ENCODE assay signal across 1 cellular context in genomic region chr13:75549262-75550158, GRCh38.
A peak's percentile ranks its signal among the peaks of the same experiment; 100 is the strongest.
TF ChIP-seq lines count a peak whose summit lies in the region.

UCHL3 (plus strand) TSS chr13:75549791; CDS start chr13:75549821, 30 bp downstream.

TF ChIP-seq in HepG2, 621 proteins besides CTCF, POLR2A, EP300 and RAD21 (continued from another document and continues in another):
- TF ChIP-seq ZHX2 (IDR thresholded peaks at IDR 0.05; ENCODE audit: low read depth): no peak
- TF ChIP-seq ZHX2 (CRISPR knock-in tag; IDR thresholded peaks at IDR 0.05; ENCODE audit: borderline replicate concordance): no peak
- TF ChIP-seq SP4 (CRISPR knock-in tag; IDR thresholded peaks at IDR 0.05): no peak
- TF ChIP-seq KDM5B (CRISPR knock-in tag; IDR thresholded peaks at IDR 0.05; ENCODE audit: borderline replicate concordance): peak; percentile 84; the same call in 1 of the 2 replicates
- TF ChIP-seq PATZ1 (CRISPR knock-in tag; IDR thresholded peaks at IDR 0.05): no peak
- no peak for TF ChIP-seq ZNF503 (CRISPR knock-in tag; IDR thresholded peaks at IDR 0.05)
- TF ChIP-seq KLF9 (CRISPR knock-in tag; IDR thresholded peaks at IDR 0.05; ENCODE audit: low read depth): peak; percentile 89; the same call in 1 of the 2 replicates
- peak; percentile 55 for TF ChIP-seq ZNF547 (CRISPR knock-in tag; IDR thresholded peaks at IDR 0.05)
- peak; percentile 44; the same call in 1 of the 2 replicates for TF ChIP-seq RXRB (CRISPR knock-in tag; IDR thresholded peaks at IDR 0.05; ENCODE audit: borderline replicate concordance)
- no peak for TF ChIP-seq ZNF460 (CRISPR knock-in tag; IDR thresholded peaks at IDR 0.05; ENCODE audit: borderline replicate concordance)
- TF ChIP-seq ARID4A (CRISPR knock-in tag; IDR thresholded peaks at IDR 0.05; ENCODE audit: borderline replicate concordance): peak; percentile 93
- TF ChIP-seq ZNF451 (CRISPR knock-in tag; IDR thresholded peaks at IDR 0.05): no peak
- TF ChIP-seq SIN3B (IDR thresholded peaks at IDR 0.05; ENCODE audit: low read length): no peak; the same call in none of the 2 replicates
- TF ChIP-seq ZFP37 (CRISPR knock-in tag; IDR thresholded peaks at IDR 0.05; ENCODE audit: borderline replicate concordance): no peak
- no peak for TF ChIP-seq SIX4 (CRISPR knock-in tag; IDR thresholded peaks at IDR 0.05)
- TF ChIP-seq ELF3 (CRISPR knock-in tag; IDR thresholded peaks at IDR 0.05): peak; percentile 31; the same call in 1 of the 2 replicates
- TF ChIP-seq RORA (CRISPR knock-in tag; IDR thresholded peaks at IDR 0.05): no peak
- TF ChIP-seq ZNF772 (CRISPR knock-in tag; IDR thresholded peaks at IDR 0.05): peak; percentile 73; the same call in 1 of the 2 replicates
- TF ChIP-seq ZNF749 (CRISPR knock-in tag; IDR thresholded peaks at IDR 0.05; ENCODE audit: borderline replicate concordance): peak; percentile 76; the same call in 1 of the 2 replicates
- peak; percentile 82 for TF ChIP-seq SALL1 (CRISPR knock-in tag; IDR thresholded peaks at IDR 0.05)
- peak; percentile 52; the same call in 1 of the 2 replicates for TF ChIP-seq TFAP4 (IDR thresholded peaks at IDR 0.05; ENCODE audit: borderline replicate concordance, low read depth)
- no peak; the same call in 1 of the 2 replicates for TF ChIP-seq FIP1L1 (IDR thresholded peaks at IDR 0.05; ENCODE audit: borderline replicate concordance, insufficient read depth, low read depth, low read length)
- no peak for TF ChIP-seq ZNF263 (CRISPR knock-in tag; IDR thresholded peaks at IDR 0.05)
- TF ChIP-seq ZNF597 (CRISPR knock-in tag; IDR thresholded peaks at IDR 0.05): no peak
- no peak for TF ChIP-seq ZNF660 (CRISPR knock-in tag; IDR thresholded peaks at IDR 0.05; ENCODE audit: borderline replicate concordance, low read depth)
- peak; percentile 92; the same call in 1 of the 2 replicates for TF ChIP-seq ZNF784 (CRISPR knock-in tag; IDR thresholded peaks at IDR 0.05; ENCODE audit: borderline replicate concordance)
- TF ChIP-seq ZNF414 (CRISPR knock-in tag; IDR thresholded peaks at IDR 0.05): no peak
- TF ChIP-seq ZNF598 (CRISPR knock-in tag; IDR thresholded peaks at IDR 0.05; ENCODE audit: borderline replicate concordance): peak; percentile 47; the same call in 1 of the 2 replicates
- TF ChIP-seq RELA (CRISPR knock-in tag; IDR thresholded peaks at IDR 0.05): 0 out of 2 replicates have a peak, but pooled peaks have one; percentile 33
- TF ChIP-seq ONECUT2 (CRISPR knock-in tag; IDR thresholded peaks at IDR 0.05): no peak
- TF ChIP-seq ZNF138 (CRISPR knock-in tag; IDR thresholded peaks at IDR 0.05; ENCODE audit: low read depth): no peak
- no peak for TF ChIP-seq FOSL1 (CRISPR knock-in tag; IDR thresholded peaks at IDR 0.05; ENCODE audit: borderline replicate concordance)
- TF ChIP-seq ZSCAN31 (CRISPR knock-in tag; IDR thresholded peaks at IDR 0.05; ENCODE audit: low read depth): peak; percentile 80
- TF ChIP-seq ZNF788 (CRISPR knock-in tag; IDR thresholded peaks at IDR 0.05; ENCODE audit: borderline replicate concordance): peak; percentile 35; the same call in 1 of the 2 replicates
- TF ChIP-seq ZNF275 (CRISPR knock-in tag; IDR thresholded peaks at IDR 0.05; ENCODE audit: borderline replicate concordance): 0 out of 2 replicates have a peak, but pooled peaks have one; percentile 35
- TF ChIP-seq ZNF558 (CRISPR knock-in tag; IDR thresholded peaks at IDR 0.05; ENCODE audit: borderline replicate concordance): no peak
- TF ChIP-seq ZNF235 (CRISPR knock-in tag; IDR thresholded peaks at IDR 0.05; ENCODE audit: borderline replicate concordance): peak; percentile 73; the same call in 1 of the 2 replicates
- no peak for TF ChIP-seq HMGA1 (CRISPR knock-in tag; conservative IDR thresholded peaks at IDR 0.05)
- peak; percentile 39 for TF ChIP-seq JARID2 (CRISPR knock-in tag; IDR thresholded peaks at IDR 0.05; ENCODE audit: insufficient replicate concordance)
- peak; percentile 56; the same call in 1 of the 2 replicates for TF ChIP-seq ZFP90 (CRISPR knock-in tag; IDR thresholded peaks at IDR 0.05; ENCODE audit: borderline replicate concordance)
